Comparison of ENCODE assay signal across 8 cellular contexts in the genomic region with DNA sequence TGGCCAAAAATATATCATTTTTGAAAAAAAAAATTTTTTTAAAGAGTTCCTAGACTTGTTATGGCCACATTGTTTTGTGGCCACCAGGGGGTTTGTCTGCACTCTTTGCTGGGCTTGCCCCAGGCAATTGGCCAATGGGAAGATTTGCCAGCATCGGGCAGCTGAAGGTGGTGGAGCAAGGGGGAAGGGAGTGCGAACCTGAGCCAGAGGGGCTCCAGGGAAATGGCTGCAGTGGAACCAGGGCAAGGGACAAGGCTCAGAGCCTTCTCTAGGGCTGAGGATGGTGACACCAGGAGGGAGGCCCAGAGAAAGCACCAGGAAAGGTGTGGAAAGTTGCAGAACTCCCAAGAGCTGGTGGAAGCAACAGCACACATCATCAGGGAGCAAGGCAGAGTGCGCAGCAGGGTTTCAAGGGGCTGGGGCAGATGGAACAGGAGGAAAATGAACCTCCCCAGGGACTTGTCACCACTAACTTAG. TPM values are rescaled to one million over a fixed set of nuclear protein-coding genes. Genes with fewer than 3 reads are reported as not detected.
DNase-seq lines count a peak whose midpoint lies in the region; ATAC-seq, FAIRE-seq and TF ChIP-seq lines count a peak whose summit lies in the region.

No MANE protein-coding gene starts in this region.

- FAIRE-seq in HepG2 (lab: Jason Lieb, UNC): no peak

- H4K20me1 ChIP-seq in DOHH2 (ENCODE audit: control insufficient read depth, insufficient read depth, low read depth, low read length) (no peaks in the 10 kb centered on the region), HepG2 (ENCODE audit: insufficient read depth, low read length) (no peaks in the 10 kb centered on the region)

- H2AFZ ChIP-seq in HepG2 (ENCODE audit: low read length): peak overlapping the region; percentile 84

- H3K79me2 ChIP-seq in DOHH2 (ENCODE audit: control insufficient read depth, low read length) (no peaks in the 10 kb centered on the region), HepG2 (ENCODE audit: insufficient read depth, low read length) (no peaks in the 10 kb centered on the region)

- TF ChIP-seq POLR2A in HepG2 (IDR thresholded peaks at IDR 0.05; ENCODE audit: insufficient read depth in 1 of 2, low read depth in 2 of 2, low read length in 2 of 2): no peak

- peak; percentile 81 for TF ChIP-seq RAD21 in HepG2 (CRISPR knock-in tag; IDR thresholded peaks at IDR 0.05)

- BruUV-seq in HepG2 (replicated peaks; lab: Mats Ljungman, UMichigan): no TSS peak

- peak; percentile 58 for DNase-seq in M059J (ENCODE audit: low read depth)
- DNase-seq in astrocyte of the hippocampus (ENCODE audit: low read depth, low spot score): peak; percentile 65
- DNase-seq in HepG2 (ENCODE audit: low spot score): peak; percentile 76
- no peak for DNase-seq in dedifferentiated amniotic fluid mesenchymal stem cell (ENCODE audit: extremely low spot score)
- no peak for DNase-seq in effector memory CD4-positive, alpha-beta T cell
- no peak for DNase-seq in activated effector memory CD4-positive, alpha-beta T cell treated with anti-CD3 and anti-CD28 coated beads, Interleukin-2, amount 50 U/mL, for 16 hours
- no peak for DNase-seq in occipital lobe (lab: John Stamatoyannopoulos, UW)

- H3K36me3 ChIP-seq in DOHH2 (ENCODE audit: control insufficient read depth, low read length): no peaks in the 10 kb centered on the region
- no peaks in the 10 kb centered on the region for H3K36me3 ChIP-seq in HepG2 (replicated peaks in 1 of 2; ENCODE audit: control insufficient read depth in 1 of 2, insufficient read depth in 2 of 2, low read length in 2 of 2)
- no peaks in the 10 kb centered on the region for H3K36me3 ChIP-seq in effector memory CD4-positive, alpha-beta T cell (ENCODE audit: control insufficient read depth, insufficient read depth, low read length)

- TF ChIP-seq CTCF in DOHH2 (IDR thresholded peaks at IDR 0.05; ENCODE audit: low read depth, low read length, poor library complexity, severe bottlenecking) (peak; percentile 49), HepG2 (CRISPR knock-in tag; IDR thresholded peaks at IDR 0.05) (peak; percentile 72)

- WGBS in HepG2 (ENCODE audit: low lambda C conversion rate): 33% methylated on average over 3 of the region's 3 CpGs

- H3F3A ChIP-seq in DOHH2 (ENCODE audit: control insufficient read depth, insufficient read depth): peaks cover 16% of the 10 kb centered on the region

- intact Hi-C loops in HepG2 (cut with micrococcal nuclease; ENCODE audit: unreplicated experiment): no loop called here

- in situ Hi-C loops in HepG2 (cut with HindIII; ENCODE audit: extremely low pct_ligation_motif_present, low pct_unique_long_range_greater_than_20kb): no loop called here

- TF ChIP-seq EP300 in HepG2 (IDR thresholded peaks at IDR 0.05; ENCODE audit: low read depth in 2 of 2, low read length in 2 of 2): no peak
- no peak for TF ChIP-seq EP300 in HepG2 (CRISPR knock-in tag; IDR thresholded peaks at IDR 0.05; ENCODE audit: borderline replicate concordance)

- ATAC-seq in HepG2: peak; percentile 77

- peaks cover 77% of the 10 kb centered on the region for H3K4me1 ChIP-seq in DOHH2 (ENCODE audit: control insufficient read depth, low read length)
- H3K4me1 ChIP-seq in HepG2 (ENCODE audit: insufficient read depth, low read length): peaks cover 56% of the 10 kb centered on the region
- peaks cover 4% of the 10 kb centered on the region for H3K4me1 ChIP-seq in effector memory CD4-positive, alpha-beta T cell (ENCODE audit: control insufficient read depth, insufficient read depth, low read length, poor library complexity, severe bottlenecking)

- H3K9ac ChIP-seq in HepG2 (ENCODE audit: insufficient read depth, low read depth, low read length): peak overlapping the region; percentile 16; the same call in 1 of the 2 replicates

- H3K4me2 ChIP-seq in DOHH2 (ENCODE audit: low read length) (no peak overlapping the region), HepG2 (ENCODE audit: low read depth, low read length) (peak overlapping the region; percentile 78)

- no peaks in the 10 kb centered on the region for H3K9me2 ChIP-seq in DOHH2 (replicated peaks; ENCODE audit: control insufficient read depth, low read length)

- POLR2A ChIA-PET in HepG2 (lab: Yijun Ruan, JAX): interaction anchor here (0.7 to 7.2 kb wide), 11 partner anchors 9 to 139 kb away, joined by 3 to 61 read pairs (median 4); no protein-coding TSS in a partner anchor

- no peaks in the 10 kb centered on the region for H3K9me3 ChIP-seq in DOHH2 (ENCODE audit: control insufficient read depth, insufficient read depth, low read length)
- no peaks in the 10 kb centered on the region for H3K9me3 ChIP-seq in HepG2 (ENCODE audit: low read length)
- no peaks in the 10 kb centered on the region for H3K9me3 ChIP-seq in effector memory CD4-positive, alpha-beta T cell (ENCODE audit: control insufficient read depth, low read length)

- H3K27ac ChIP-seq in DOHH2 (ENCODE audit: low read depth, low read length): no peak overlapping the region
- H3K27ac ChIP-seq in HepG2 (ENCODE audit: extremely low read length, insufficient read depth, low read length): no peak overlapping the region
- no peak overlapping the region for H3K27ac ChIP-seq in effector memory CD4-positive, alpha-beta T cell (ENCODE audit: insufficient read depth, low read length, poor library complexity, severe bottlenecking)

- peaks cover 3% of the 10 kb centered on the region; the same call in 1 of the 2 replicates for H3K27me3 ChIP-seq in DOHH2 (ENCODE audit: control insufficient read depth, low read length)
- no peaks in the 10 kb centered on the region for H3K27me3 ChIP-seq in HepG2 (ENCODE audit: control insufficient read depth in 1 of 2, insufficient read depth in 2 of 2, low read length in 2 of 2)
- H3K27me3 ChIP-seq in effector memory CD4-positive, alpha-beta T cell (replicated peaks; ENCODE audit: control insufficient read depth, insufficient read depth, low read length, poor library complexity, severe bottlenecking): no peaks in the 10 kb centered on the region

- H3K4me3 ChIP-seq in DOHH2 (ENCODE audit: low read length) (no peak overlapping the region), HepG2 (replicated peaks in 1 of 3; ENCODE audit: insufficient read depth in 1 of 3, low read depth in 2 of 3, low read length in 3 of 3) (peak overlapping the region in 1 of 3 experiments; percentile 51; a peak in 2 of 6 replicates)
- no peak overlapping the region for H3K4me3 ChIP-seq in effector memory CD4-positive, alpha-beta T cell (ENCODE audit: insufficient read depth, low read depth, low read length, poor library complexity, severe bottlenecking)

- CTCF ChIA-PET in HepG2 (lab: Yijun Ruan, JAX; ENCODE audit: low intra/inter-chr PET ratio, low total read pairs): no interaction called here

TF ChIP-seq in HepG2, 621 proteins besides CTCF, POLR2A, EP300 and RAD21 (continues in another document):
- TF ChIP-seq HNRNPLL (IDR thresholded peaks at IDR 0.05; ENCODE audit: low read depth, low read length, poor library complexity, severe bottlenecking) (no peak), CEBPG (CRISPR knock-in tag; IDR thresholded peaks at IDR 0.05) (peak; percentile 60), NFKB2 (CRISPR knock-in tag; IDR thresholded peaks at IDR 0.05; ENCODE audit: borderline replicate concordance) (0 out of 2 replicates have a peak, but pooled peaks have one; percentile 43), ZNF891 (CRISPR knock-in tag; IDR thresholded peaks at IDR 0.05) (0 out of 2 replicates have a peak, but pooled peaks have one; percentile 13), ZNF33B (CRISPR knock-in tag; IDR thresholded peaks at IDR 0.05) (no peak), NFYB (CRISPR knock-in tag; IDR thresholded peaks at IDR 0.05) (peak; percentile 60), MEIS1 (CRISPR knock-in tag; IDR thresholded peaks at IDR 0.05; ENCODE audit: borderline replicate concordance) (no peak), ZNF629 (CRISPR knock-in tag; conservative IDR thresholded peaks at IDR 0.05) (no peak), ZNF253 (CRISPR knock-in tag; IDR thresholded peaks at IDR 0.05; ENCODE audit: borderline replicate concordance) (no peak), STAG1 (CRISPR knock-in tag; IDR thresholded peaks at IDR 0.05) (peak; percentile 81)
- TF ChIP-seq, protein P1, sequence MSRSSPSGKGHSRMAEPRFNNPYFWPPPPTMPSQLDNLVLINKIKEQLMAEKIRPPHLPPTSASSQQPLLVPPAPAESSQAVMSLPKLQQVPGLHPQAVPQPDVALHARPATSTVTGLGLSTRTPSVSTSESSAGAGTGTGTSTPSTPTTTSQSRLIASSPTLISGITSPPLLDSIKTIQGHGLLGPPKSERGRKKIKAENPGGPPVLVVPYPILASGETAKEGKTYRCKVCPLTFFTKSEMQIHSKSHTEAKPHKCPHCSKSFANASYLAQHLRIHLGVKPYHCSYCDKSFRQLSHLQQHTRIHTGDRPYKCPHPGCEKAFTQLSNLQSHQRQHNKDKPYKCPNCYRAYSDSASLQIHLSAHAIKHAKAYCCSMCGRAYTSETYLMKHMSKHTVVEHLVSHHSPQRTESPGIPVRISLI (CRISPR knock-in tag; IDR thresholded peaks at IDR 0.05; ENCODE audit: borderline replicate concordance): peak; percentile 73; the same call in 1 of the 2 replicates

RNA-seq across cellular contexts. Expression of a gene that starts 15.5 kb away (rescaled TPM):
- total RNA-seq in M059J (2014; rRNA removed; shearing (Covaris generic)): 7.2 and 15.8 TPM in 2 replicates
- 10.9 and 21.7 TPM in 2 replicates for total RNA-seq in HepG2 (2016; rRNA removed; fragmentation: Illumina TruSeq; extraction: Trizol)
- 3.5 and 4.6 TPM in 2 replicates for total RNA-seq in HepG2 (2016; cell fraction: cytosol; rRNA removed; fragmentation: Illumina TruSeq; extraction: Trizol; ENCODE audit: low read depth)
- 11.5 and 15.7 TPM in 2 replicates for total RNA-seq in HepG2 (2016; cell fraction: insoluble cytoplasmic fraction; rRNA removed; fragmentation: Illumina TruSeq; extraction: Trizol)
- total RNA-seq in HepG2 (2016; cell fraction: membrane; rRNA removed; fragmentation: Illumina TruSeq; extraction: Trizol): 13.0 and 15.9 TPM in 2 replicates
- total RNA-seq in HepG2 (2016; cell fraction: nucleus; rRNA removed; fragmentation: Illumina TruSeq; extraction: Trizol): 23.3 and 29.3 TPM in 2 replicates
- polyA plus RNA-seq in HepG2 (2011; rRNA removed): 18.1 and 22.0 TPM in 2 replicates
- polyA plus RNA-seq in HepG2 (2011; cell fraction: cytosol; rRNA removed): 17.3 and 20.7 TPM in 2 replicates
- 77.4 and 83.2 TPM in 2 replicates for polyA plus RNA-seq in HepG2 (2011; cell fraction: nucleus; rRNA removed)
- polyA plus RNA-seq in HepG2 (2012): 74.4 and 83.5 TPM in 2 replicates
- 3.4 and 3.8 TPM in 2 replicates for polyA plus RNA-seq in HepG2 (2016; cell fraction: cytosol; fragmentation: Illumina TruSeq; extraction: Trizol; ENCODE audit: low read depth)
- polyA plus RNA-seq in HepG2 (2016; cell fraction: insoluble cytoplasmic fraction; fragmentation: Illumina TruSeq; extraction: Trizol; ENCODE audit: low read depth): 29.7 and 48.6 TPM in 2 replicates
- polyA plus RNA-seq in HepG2 (2016; cell fraction: membrane; fragmentation: Illumina TruSeq; extraction: Trizol; ENCODE audit: low read depth): 14.8 and 16.9 TPM in 2 replicates
- 51.1 and 51.2 TPM in 2 replicates for polyA plus RNA-seq in HepG2 (2016; cell fraction: nucleus; fragmentation: Illumina TruSeq; extraction: Trizol; ENCODE audit: insufficient read depth, low read depth)
- polyA minus RNA-seq in HepG2 (2011; rRNA and poly(A)+ RNA removed; ENCODE audit: low replicate concordance): 16.6 and 71.5 TPM in 2 replicates
- polyA minus RNA-seq in HepG2 (2011; cell fraction: cytosol; rRNA and poly(A)+ RNA removed): 60.8 and 68.8 TPM in 2 replicates
- polyA minus RNA-seq in HepG2 (2011; cell fraction: nucleus; rRNA and poly(A)+ RNA removed): 61.9 and 63.1 TPM in 2 replicates
- 22.9 TPM for total RNA-seq in occipital lobe

Comparison
In these comparisons a context has a peak if more than half of its experiments do, and no peak if none do; other contexts are left out.
1. DNase-seq: peak in M059J (single experiment), astrocyte of the hippocampus (single experiment) and HepG2 (single experiment); none in dedifferentiated amniotic fluid mesenchymal stem cell (single experiment), effector memory CD4-positive, alpha-beta T cell (0 of 3), activated effector memory CD4-positive, alpha-beta T cell treated with anti-CD3 and anti-CD28 coated beads, Interleukin-2, amount 50 U/mL, for 16 hours (single experiment) and occipital lobe (single experiment).